In genomic region chr17:7294614-7295153, GRCh38 we compare ENCODE assay signal across 7 cellular contexts.
DNase-seq lines count a peak whose midpoint lies in the region; ATAC-seq and TF ChIP-seq lines count a peak whose summit lies in the region.

YBX2 (minus strand) TSS chr17:7294639; CDS start chr17:7294500, 139 bp downstream.

- no peak for TF ChIP-seq CTCF in choroid plexus epithelial cell (conservative IDR thresholded peaks at IDR 0.05; ENCODE audit: low read depth, low read length)

- H3K27me3 Mint-ChIP-seq in memory B cell: peaks cover 8% of the 10 kb centered on the region

- ATAC-seq in GM18505 (IDR thresholded peaks at IDR 0.05; ENCODE audit: unreplicated experiment) (peak; percentile 41), memory B cell (ENCODE audit: low read depth) (peak; percentile 76)

- DNase-seq in NCI-H187 (lab: John Stamatoyannopoulos, UW): peak; percentile 42 to 72
- peak; percentile 64 for DNase-seq in activated CD4-positive, CD25-positive, alpha-beta regulatory T cell treated with anti-CD3 and anti-CD28 coated beads, Interleukin-2, amount 50 U/mL, for 72 hours
- DNase-seq in choroid plexus epithelial cell (ENCODE audit: low read depth): peak; percentile 19
- peak; percentile 49 to 56 for DNase-seq in memory B cell (ENCODE audit: low spot score in 2 of 2)
- DNase-seq in stimulated activated CD8-positive, alpha-beta memory T cell treated with anti-CD3 and anti-CD28 coated beads, Interleukin-4, amount 100 ng/mL, for 24 hours (ENCODE audit: low read depth): peak; percentile 69
- no peak for DNase-seq in cerebellar nuclear complex (lab: John Stamatoyannopoulos, UW)

- no peaks in the 10 kb centered on the region for H3K9me3 Mint-ChIP-seq in memory B cell

- H3K4me3 ChIP-seq in choroid plexus epithelial cell (ENCODE audit: low read depth, low read length): peak within 1 kb of the TSS; percentile 14

- H3K4me3 Mint-ChIP-seq in memory B cell: peak within 1 kb of the TSS; percentile 87

- H3K36me3 Mint-ChIP-seq in memory B cell: no peaks in the 10 kb centered on the region

- no peak for TF ChIP-seq POLR2A in GM18505 (IDR thresholded peaks at IDR 0.05; ENCODE audit: borderline replicate concordance, extremely low read depth, insufficient read depth, insufficient read length)

- peaks cover 13% of the 10 kb centered on the region for H3K4me1 Mint-ChIP-seq in memory B cell

- H3K27ac Mint-ChIP-seq in memory B cell: no peak within 1 kb of the TSS

Comparison
In these comparisons a context has a peak if more than half of its experiments do, and no peak if none do; other contexts are left out.
1. DNase-seq: peak in NCI-H187 (2 of 2), activated CD4-positive, CD25-positive, alpha-beta regulatory T cell treated with anti-CD3 and anti-CD28 coated beads, Interleukin-2, amount 50 U/mL, for 72 hours (single experiment), choroid plexus epithelial cell (single experiment), memory B cell (2 of 2) and stimulated activated CD8-positive, alpha-beta memory T cell treated with anti-CD3 and anti-CD28 coated beads, Interleukin-4, amount 100 ng/mL, for 24 hours (single experiment); none in cerebellar nuclear complex (0 of 2).